11 cellular contexts compared by ENCODE assay signal in the genomic region with DNA sequence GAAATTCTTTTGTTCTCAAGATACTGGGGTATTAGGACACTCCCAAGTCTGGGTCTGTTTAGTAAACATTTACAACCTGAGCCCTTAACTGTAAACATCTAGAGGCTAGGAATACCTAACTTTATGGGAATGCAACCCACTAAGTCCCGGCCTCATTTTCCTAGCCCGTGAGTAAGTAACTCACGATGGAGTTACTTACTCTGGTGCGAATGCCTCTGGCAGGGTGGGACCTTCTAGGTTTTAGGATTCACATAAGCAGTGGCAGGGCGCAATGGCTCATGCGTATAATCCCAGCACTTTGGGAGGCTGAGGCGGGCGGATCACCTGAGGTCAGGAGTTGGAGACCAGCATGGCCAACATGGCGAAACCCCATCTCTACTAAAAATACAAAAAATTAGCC. TPM values are rescaled to one million over a fixed set of nuclear protein-coding genes. Genes with fewer than 3 reads are reported as not detected.
DNase-seq lines count a peak whose midpoint lies in the region; TF ChIP-seq lines count a peak whose summit lies in the region.
"Not testable (repeated sequence)": the region's sequence is repeated elsewhere in the genome, so short reads cannot be mapped to it uniquely, and the experiment has no call there.
"Had no signal": no experiment of that assay in that cellular context is flagged by ENCODE, and none has a peak within 500 bp of the region (broad histone marks: within the 10 kb centered on the region; RNA-seq: fewer than 3 reads in every experiment).

No MANE protein-coding gene starts in this region.

- not testable (repeated sequence) for H3K9me2 ChIP-seq in OCI-LY1 (ENCODE audit: low read depth, low read length)

- TF ChIP-seq POLR2A in spleen (IDR thresholded peaks at IDR 0.05) = not testable (repeated sequence)

- not testable (repeated sequence) for H2BK12ac ChIP-seq in trophoblast cell (ENCODE audit: low read length)

- not testable (repeated sequence) for H3K9ac ChIP-seq in OCI-LY1 (ENCODE audit: low read length); trophoblast cell (ENCODE audit: low read length)

- H3K4me1 ChIP-seq in OCI-LY1 (ENCODE audit: insufficient read depth, low read length, severe bottlenecking) = peaks cover 10% of the 10 kb centered on the region
- not testable (repeated sequence) for H3K4me1 ChIP-seq in trophoblast cell (ENCODE audit: control insufficient read depth in 1 of 2, insufficient read depth in 2 of 2, low read length in 2 of 2); spleen

- not testable (repeated sequence) for H3K23ac ChIP-seq in trophoblast cell (ENCODE audit: low read length)

- not testable (repeated sequence) for H3K4ac ChIP-seq in trophoblast cell (ENCODE audit: low read depth, low read length)

- H3K18ac ChIP-seq in trophoblast cell (ENCODE audit: low read length) = not testable (repeated sequence)

- not testable (repeated sequence) for H3F3A ChIP-seq in OCI-LY1 (ENCODE audit: insufficient read depth, low read length)

- not testable (repeated sequence) for H3K4me2 ChIP-seq in OCI-LY1 (ENCODE audit: low read length); trophoblast cell (ENCODE audit: low read length)

- peaks cover 22% of the 10 kb centered on the region; the same call in 1 of the 2 replicates for H3K36me3 ChIP-seq in OCI-LY1 (ENCODE audit: insufficient read depth, low read length)
- not testable (repeated sequence) for H3K36me3 ChIP-seq in trophoblast cell (ENCODE audit: control insufficient read depth in 1 of 2, insufficient read depth in 2 of 2, low read length in 2 of 2); spleen

- H4K8ac ChIP-seq in trophoblast cell (ENCODE audit: low read depth, low read length) = not testable (repeated sequence)

- not testable (repeated sequence) for H3K79me2 ChIP-seq in OCI-LY1 (ENCODE audit: insufficient read depth, low read length); trophoblast cell (ENCODE audit: control insufficient read depth, insufficient read depth, low read length, poor library complexity)

- no CpG with 5 or more reads among the region's 9 CpGs for WGBS in trophoblast cell (ENCODE audit: extremely low coverage, insufficient coverage, insufficient read length)
- WGBS in spleen, 5 donors = 96 to 98% (median 97%) methylated on average over 9 of the region's 9 CpGs

- H3K4me3 ChIP-seq in OCI-LY1 (ENCODE audit: low read depth, low read length, poor library complexity, severe bottlenecking); trophoblast cell (ENCODE audit: low read depth, low read length); spleen: not testable (repeated sequence)

- not testable (repeated sequence) for H3K9me3 ChIP-seq in OCI-LY1 (ENCODE audit: low read length); trophoblast cell (ENCODE audit: insufficient read depth, low read depth, low read length); spleen

- not testable (repeated sequence) for H4K91ac ChIP-seq in trophoblast cell (ENCODE audit: low read depth, low read length)

- H3K27me3 ChIP-seq in OCI-LY1 (ENCODE audit: insufficient read depth, low read length); trophoblast cell (ENCODE audit: insufficient read depth, low read length); spleen (replicated peaks in 1 of 7): not testable (repeated sequence)

- not testable (repeated sequence) for H3K14ac ChIP-seq in trophoblast cell (ENCODE audit: low read length)

- intact Hi-C loops in spleen (cut with DNase I; ENCODE audit: low total_unique reads) = not testable (repeated sequence)

- H3K79me1 ChIP-seq in trophoblast cell (ENCODE audit: low read length) = not testable (repeated sequence)

- H2AFZ ChIP-seq in OCI-LY1 (ENCODE audit: low read length); trophoblast cell (ENCODE audit: insufficient read depth, low read length, poor library complexity): not testable (repeated sequence)

- H4K12ac ChIP-seq in trophoblast cell (ENCODE audit: low read depth, low read length) = not testable (repeated sequence)

- H2AK5ac ChIP-seq in trophoblast cell (ENCODE audit: low read length) = not testable (repeated sequence)

- H2BK120ac ChIP-seq in trophoblast cell (ENCODE audit: insufficient read depth, low read length, poor library complexity) = not testable (repeated sequence)

- DNase-seq in trophoblast cell (peak; percentile 84 to 90), spleen (peak; percentile 34)

- not testable (repeated sequence) for H2BK5ac ChIP-seq in trophoblast cell (ENCODE audit: low read depth, low read length, poor library complexity)

- peak overlapping the region; percentile 17 for H3K27ac ChIP-seq in OCI-LY1 (ENCODE audit: low read depth, low read length, poor library complexity, severe bottlenecking)
- H3K27ac ChIP-seq in trophoblast cell (ENCODE audit: low read depth, low read length); spleen: not testable (repeated sequence)

- not testable (repeated sequence) for H4K20me1 ChIP-seq in OCI-LY1 (ENCODE audit: insufficient read depth, low read length)

- TF ChIP-seq CTCF in OCI-LY1 (IDR thresholded peaks at IDR 0.05; ENCODE audit: low read length); spleen (IDR thresholded peaks at IDR 0.05 in 8 of 11, conservative IDR thresholded peaks at IDR 0.05 in 3 of 11): not testable (repeated sequence)

RNA-seq across cellular contexts. Expression of a gene that starts 14.5 kb away (rescaled TPM):
- 32.1 and 36.8 TPM in 2 replicates for polyA plus RNA-seq in trophoblast cell (2013)
- total RNA-seq in spleen = 100 to 1,000 TPM in 1 of 7 donors, 10 to 100 TPM in 6; 58.4 to 115 (median 87.2) TPM
- 10 to 100 TPM; 21.3 to 33.7 (median 23.8) TPM for polyA plus RNA-seq in spleen
- polyA plus RNA-seq: CD4-positive, alpha-beta memory T cell had no signal

RNA-seq across cellular contexts. Expression of a gene that starts 50.8 kb away (rescaled TPM):
- polyA plus RNA-seq in trophoblast cell (2013) = 0.10 and 0.19 TPM in 2 replicates
- 1 to 10 TPM in 5 of 7 donors, under 1 TPM in 2; 0.77 to 2.7 (median 2.1) TPM for total RNA-seq in spleen
- polyA plus RNA-seq in spleen = 1 to 10 TPM; 1.2 to 3.0 (median 2.3) TPM
- total RNA-seq: A673; CD4-positive, alpha-beta memory T cell; CD4-positive, alpha-beta T cell; CD4-positive, CD25-positive, alpha-beta regulatory T cell; CD8-positive, alpha-beta T cell had no signal
- polyA plus RNA-seq: AG04450; BJ; CD4-positive, alpha-beta memory T cell; CD4-positive, CD25-positive, alpha-beta regulatory T cell; CD8-positive, alpha-beta memory T cell had no signal
